1 cellular context compared by ENCODE assay signal in genomic region chr17:78665385-78665951, GRCh38.
TF ChIP-seq lines count a peak whose summit lies in the region.

No MANE protein-coding gene starts in this region.

TF ChIP-seq in HepG2, 621 proteins besides CTCF, POLR2A, EP300 and RAD21 (continued from another document and continues in another):
- TF ChIP-seq NFAT5 (CRISPR knock-in tag; IDR thresholded peaks at IDR 0.05) (peak; percentile 52; the same call in 1 of the 2 replicates), ERF (CRISPR knock-in tag; IDR thresholded peaks at IDR 0.05) (peak; percentile 1; the same call in 1 of the 2 replicates), ZNF768 (CRISPR knock-in tag; IDR thresholded peaks at IDR 0.05) (no peak), ZNF567 (CRISPR knock-in tag; IDR thresholded peaks at IDR 0.05; ENCODE audit: borderline replicate concordance) (0 out of 2 replicates have a peak, but pooled peaks have one; percentile 7), TFAP4 (IDR thresholded peaks at IDR 0.05; ENCODE audit: borderline replicate concordance, low read depth) (no peak), ZNF225 (CRISPR knock-in tag; IDR thresholded peaks at IDR 0.05) (no peak), HNRNPLL (IDR thresholded peaks at IDR 0.05; ENCODE audit: low read depth, low read length, poor library complexity, severe bottlenecking) (no peak), ZSCAN25 (CRISPR knock-in tag; IDR thresholded peaks at IDR 0.05) (0 out of 2 replicates have a peak, but pooled peaks have one; percentile 45), ZNF557 (CRISPR knock-in tag; IDR thresholded peaks at IDR 0.05) (no peak), TP53 (CRISPR knock-in tag; conservative IDR thresholded peaks at IDR 0.05) (0 out of 2 replicates have a peak, but pooled peaks have one; percentile 61), NCOA5 (CRISPR knock-in tag; IDR thresholded peaks at IDR 0.05) (no peak), DPF2 (CRISPR knock-in tag; IDR thresholded peaks at IDR 0.05; ENCODE audit: borderline replicate concordance, low read depth) (no peak), ZNF460 (CRISPR knock-in tag; IDR thresholded peaks at IDR 0.05; ENCODE audit: borderline replicate concordance) (no peak), KLF12 (CRISPR knock-in tag; IDR thresholded peaks at IDR 0.05; ENCODE audit: borderline replicate concordance) (no peak), ZNF343 (CRISPR knock-in tag; IDR thresholded peaks at IDR 0.05) (0 out of 2 replicates have a peak, but pooled peaks have one; percentile 38), ZNF451 (CRISPR knock-in tag; IDR thresholded peaks at IDR 0.05) (0 out of 2 replicates have a peak, but pooled peaks have one; percentile 14), ISL2 (CRISPR knock-in tag; IDR thresholded peaks at IDR 0.05) (no peak), TBP (CRISPR knock-in tag; IDR thresholded peaks at IDR 0.05) (0 out of 2 replicates have a peak, but pooled peaks have one; percentile 51), ZNF609 (CRISPR knock-in tag; IDR thresholded peaks at IDR 0.05; ENCODE audit: borderline replicate concordance) (no peak), ZNF256 (CRISPR knock-in tag; conservative IDR thresholded peaks at IDR 0.05) (0 out of 2 replicates have a peak, but pooled peaks have one; percentile 29), ARID4A (CRISPR knock-in tag; IDR thresholded peaks at IDR 0.05; ENCODE audit: borderline replicate concordance) (no peak), ZNF563 (CRISPR knock-in tag; IDR thresholded peaks at IDR 0.05) (no peak), SALL2 (CRISPR knock-in tag; IDR thresholded peaks at IDR 0.05) (no peak), IRF9 (CRISPR knock-in tag; IDR thresholded peaks at IDR 0.05; ENCODE audit: borderline replicate concordance) (no peak), ZBTB37 (CRISPR knock-in tag; IDR thresholded peaks at IDR 0.05) (no peak), PRDM15 (CRISPR knock-in tag; IDR thresholded peaks at IDR 0.05) (peak; percentile 45; the same call in 1 of the 2 replicates), ZBTB38 (CRISPR knock-in tag; IDR thresholded peaks at IDR 0.05) (peak; percentile 39; the same call in 1 of the 2 replicates), ZBTB43 (CRISPR knock-in tag; conservative IDR thresholded peaks at IDR 0.05) (0 out of 2 replicates have a peak, but pooled peaks have one; percentile 6), ZNF205 (CRISPR knock-in tag; IDR thresholded peaks at IDR 0.05) (0 out of 2 replicates have a peak, but pooled peaks have one; percentile 17), ZNF34 (CRISPR knock-in tag; IDR thresholded peaks at IDR 0.05; ENCODE audit: borderline replicate concordance) (0 out of 2 replicates have a peak, but pooled peaks have one; percentile 24), ZNF530 (CRISPR knock-in tag; IDR thresholded peaks at IDR 0.05; ENCODE audit: low read depth) (no peak), KAT7 (CRISPR knock-in tag; IDR thresholded peaks at IDR 0.05; ENCODE audit: borderline replicate concordance) (0 out of 2 replicates have a peak, but pooled peaks have one; percentile 5), PAX8 (CRISPR knock-in tag; IDR thresholded peaks at IDR 0.05; ENCODE audit: borderline replicate concordance) (no peak), XRCC5 (optimal IDR thresholded peaks at IDR 0.05; ENCODE audit: low read length) (no peak)
